Comparison of ENCODE assay signal across 25 cellular contexts in the genomic region with DNA sequence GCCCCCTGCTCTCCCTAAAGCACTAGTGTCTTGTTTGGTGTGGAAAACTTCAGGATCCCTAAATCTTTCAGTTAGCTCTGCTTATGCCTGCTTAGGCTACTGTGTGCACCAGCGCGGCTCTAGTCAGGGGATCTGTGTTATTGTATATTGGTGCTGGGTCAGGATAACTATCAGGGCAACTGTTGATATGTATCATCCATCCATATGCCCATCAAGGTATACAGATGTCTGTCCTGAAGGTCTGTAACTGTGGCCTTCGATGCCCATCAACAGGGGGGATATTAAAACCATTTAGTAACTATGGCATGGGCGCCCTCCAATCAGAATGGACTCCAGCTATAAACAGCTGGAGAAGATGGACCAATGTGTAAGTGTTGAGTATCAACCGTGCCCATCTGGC. TPM values are rescaled to one million over a fixed set of nuclear protein-coding genes. Genes with fewer than 3 reads are reported as not detected.
"Had no signal": no experiment of that assay in that cellular context is flagged by ENCODE, and none has a peak within 500 bp of the region (broad histone marks: within the 10 kb centered on the region; RNA-seq: fewer than 3 reads in every experiment).

No MANE protein-coding gene starts in this region.

- H3K9me3 ChIP-seq: colonic mucosa, esophagus muscularis mucosa, esophagus squamous epithelium, gastrocnemius medialis, gastroesophageal sphincter, heart left ventricle, heart right ventricle had no signal

- H3K27me3 ChIP-seq: colonic mucosa, dorsolateral prefrontal cortex, foreskin keratinocyte, gastrocnemius medialis, heart left ventricle had no signal

- H3K36me3 ChIP-seq: colonic mucosa, esophagus muscularis mucosa, esophagus squamous epithelium, gastroesophageal sphincter had no signal

- H3K27ac ChIP-seq: colonic mucosa, coronary artery, epithelial cell of prostate, esophagus muscularis mucosa, foreskin keratinocyte, gastroesophageal sphincter, heart left ventricle, heart right ventricle had no signal

- H3K4me1 ChIP-seq: colonic mucosa, foreskin keratinocyte had no signal

- DNase-seq: colonic mucosa; cortex of kidney; dermis blood vessel endothelial cell; dorsolateral prefrontal cortex; effector CD4-positive, alpha-beta T cell; effector CD8-positive, alpha-beta T cell; effector memory CD4-positive, alpha-beta T cell; effector memory CD8-positive, alpha-beta T cell; endodermal cell; erythroblast; esophagus squamous epithelium; foreskin fibroblast; foreskin keratinocyte; gastrocnemius medialis; glutamatergic neuron; head of caudate nucleus; heart left ventricle; heart right ventricle had no signal

- H3K4me3 ChIP-seq: colonic mucosa, coronary artery, dorsolateral prefrontal cortex, esophagus muscularis mucosa, esophagus squamous epithelium, gastrocnemius medialis, gastroesophageal sphincter, heart left ventricle, heart right ventricle had no signal

- ATAC-seq: effector memory CD8-positive, alpha-beta T cell; esophagus mucosa; foreskin keratinocyte; gastrocnemius medialis; gastroesophageal sphincter; heart left ventricle; heart right ventricle had no signal

RNA-seq across cellular contexts. Expression of a gene that starts 12.4 kb away (rescaled TPM):
- polyA plus RNA-seq: endothelial cell of umbilical vein, fibroblast of lung, foreskin keratinocyte had no signal

RNA-seq across cellular contexts. Expression of a gene that starts 20.1 kb away (rescaled TPM):
- polyA plus RNA-seq: endothelial cell of umbilical vein had no signal

RNA-seq across cellular contexts. Expression of a gene that starts 31.7 kb away (rescaled TPM):
- polyA plus RNA-seq: endothelial cell of umbilical vein, fibroblast of lung, foreskin keratinocyte had no signal
